7 cellular contexts compared by ENCODE assay signal in genomic region chr3:44821206-44821605, GRCh38. TPM values are rescaled to one million over a fixed set of nuclear protein-coding genes. Genes with fewer than 3 reads are reported as not detected.
"Had no signal": no experiment of that assay in that cellular context is flagged by ENCODE, and none has a peak within 500 bp of the region (broad histone marks: within the 10 kb centered on the region; RNA-seq: fewer than 3 reads in every experiment).

No MANE protein-coding gene starts in this region.

RNA-seq across cellular contexts. Expression of gene TGM4, which starts 53.2 kb away (rescaled TPM):
- total RNA-seq: OCI-LY7, Peyer's patch, Right ventricle myocardium inferior, Right ventricle myocardium superior, RPMI7951, SJCRH30, SK-MEL-5 had no signal
